ENCODE assay signal across 18 cellular contexts in the genomic region with DNA sequence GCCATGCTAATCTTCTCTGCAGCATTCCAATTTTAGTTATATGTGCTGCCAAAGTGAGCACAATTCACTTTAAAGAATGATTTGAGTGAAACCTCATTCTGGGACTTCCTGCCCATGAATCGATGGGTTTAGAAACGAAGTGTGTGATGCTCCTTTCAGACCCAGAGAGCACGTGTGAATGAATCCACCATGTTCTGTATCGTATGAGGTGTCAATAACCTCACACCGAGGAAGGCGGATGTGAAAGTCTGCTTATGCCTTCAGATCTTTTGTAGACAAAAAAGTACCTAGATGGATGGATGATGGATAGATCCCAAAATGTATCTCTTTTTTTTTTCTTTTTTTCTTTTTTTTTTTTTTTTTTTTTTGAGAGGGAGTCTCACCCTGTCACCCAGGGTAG. TPM values are rescaled to one million over a fixed set of nuclear protein-coding genes. Genes with fewer than 3 reads are reported as not detected.
DNase-seq lines count a peak whose midpoint lies in the region; ATAC-seq and TF ChIP-seq lines count a peak whose summit lies in the region.
"Had no signal": no experiment of that assay in that cellular context is flagged by ENCODE, and none has a peak within 500 bp of the region (broad histone marks: within the 10 kb centered on the region; RNA-seq: fewer than 3 reads in every experiment).

No MANE protein-coding gene starts in this region.

- peaks cover 35% of the 10 kb centered on the region for H3K27me3 ChIP-seq in A673 (replicated peaks; ENCODE audit: insufficient read depth, low read depth, low read length, poor library complexity)

- ATAC-seq in activated T-cell treated with anti-CD3 and anti-CD28 coated beads, Interleukin-2, amount 50 U/mL, for 4 hours = peak; percentile 33 to 44
- ATAC-seq in naive thymus-derived CD8-positive, alpha-beta T cell = no peak
- ATAC-seq: HCT116, left ventricle myocardium superior, Right ventricle myocardium inferior had no signal

- peaks cover 83% of the 10 kb centered on the region for H3K4me1 Mint-ChIP-seq in activated T-cell treated with anti-CD3 and anti-CD28 coated beads, Interleukin-2, amount 50 U/mL, for 4 hours (ENCODE audit: low read depth)
- H3K4me1 Mint-ChIP-seq in activated naive CD4-positive, alpha-beta T cell treated with anti-CD3 and anti-CD28 coated beads, Interleukin-2, amount 10 ng/mL, durations not matched to agents 7 days and 5 days = peaks cover 92% of the 10 kb centered on the region
- peaks cover 37 to 84% (median 78%) of the 10 kb centered on the region in 4 donors for H3K4me1 Mint-ChIP-seq in naive thymus-derived CD8-positive, alpha-beta T cell

- no peaks in the 10 kb centered on the region for H3K9me3 Mint-ChIP-seq in activated T-cell treated with anti-CD3 and anti-CD28 coated beads, Interleukin-2, amount 50 U/mL, for 4 hours
- H3K9me3 Mint-ChIP-seq in activated naive CD4-positive, alpha-beta T cell treated with anti-CD3 and anti-CD28 coated beads, Interleukin-2, amount 10 ng/mL, durations not matched to agents 7 days and 5 days = peaks cover 11% of the 10 kb centered on the region
- H3K9me3 Mint-ChIP-seq in naive thymus-derived CD8-positive, alpha-beta T cell = no peaks in the 10 kb centered on the region

- peak overlapping the region; percentile 81 for H3K27ac Mint-ChIP-seq in activated naive CD4-positive, alpha-beta T cell treated with anti-CD3 and anti-CD28 coated beads, Interleukin-2, amount 10 ng/mL, durations not matched to agents 7 days and 5 days
- H3K27ac Mint-ChIP-seq in naive thymus-derived CD8-positive, alpha-beta T cell = peak overlapping the region; percentile 56 to 99 (median 90)

- POLR2A ChIA-PET in naive thymus-derived CD8-positive, alpha-beta T cell (lab: Charles Lee) = interaction anchor here (0.7 to 22.4 kb wide), 2 partner anchors 9 to 15 kb away, joined by 4 to 273 read pairs; partner anchors contain the start of gene UBASH3A
- POLR2A ChIA-PET in A673 (lab: Charles Lee; ENCODE audit: low non-redundant PET) = no interaction called here

- CTCF ChIA-PET in activated naive CD4-positive, alpha-beta T cell treated with anti-CD3 and anti-CD28 coated beads, Interleukin-2, amount 10 ng/mL, durations not matched to agents 7 days and 5 days (lab: Charles Lee) = no interaction called here
- CTCF ChIA-PET in A673 (lab: Charles Lee) = no interaction called here

- in situ Hi-C loops in GM13976 (cut with MboI; ENCODE audit: low sequenced_read_pairs, unreplicated experiment) = no loop called here
- in situ Hi-C loops in KBM-7 (cut with MboI; ENCODE audit: low pct_unique_long_range_greater_than_20kb, low sequenced_read_pairs) = no loop called here

- peaks cover 49% of the 10 kb centered on the region for H3K36me3 Mint-ChIP-seq in activated T-cell treated with anti-CD3 and anti-CD28 coated beads, Interleukin-2, amount 50 U/mL, for 4 hours (ENCODE audit: insufficient read depth)
- peaks cover 88% of the 10 kb centered on the region for H3K36me3 Mint-ChIP-seq in activated naive CD4-positive, alpha-beta T cell treated with anti-CD3 and anti-CD28 coated beads, Interleukin-2, amount 10 ng/mL, durations not matched to agents 7 days and 5 days
- peaks cover 31 to 54% (median 47%) of the 10 kb centered on the region in 3 donors for H3K36me3 Mint-ChIP-seq in naive thymus-derived CD8-positive, alpha-beta T cell

- no TSS peak for BruUV-seq in A673 (replicated peaks; lab: Mats Ljungman, UMichigan)

- peaks cover 9% of the 10 kb centered on the region for H3K9me3 ChIP-seq in A673 (ENCODE audit: low read depth, low read length, poor library complexity, severe bottlenecking)

- H3K27ac ChIP-seq in A673 (ENCODE audit: low read depth, low read length, poor library complexity, severe bottlenecking) = no peak overlapping the region

- no peak overlapping the region for H3K4me3 Mint-ChIP-seq in activated T-cell treated with anti-CD3 and anti-CD28 coated beads, Interleukin-2, amount 50 U/mL, for 4 hours
- peak overlapping the region; percentile 30 for H3K4me3 Mint-ChIP-seq in activated naive CD4-positive, alpha-beta T cell treated with anti-CD3 and anti-CD28 coated beads, Interleukin-2, amount 10 ng/mL, durations not matched to agents 7 days and 5 days
- peak overlapping the region in 7 of 10 donors; percentile 7 to 72 (median 37) for H3K4me3 Mint-ChIP-seq in naive thymus-derived CD8-positive, alpha-beta T cell

- intact Hi-C loops in A673 (cut with micrococcal nuclease; ENCODE audit: unreplicated experiment) = no loop called here

- H3K4me1 ChIP-seq in A673 (ENCODE audit: insufficient read depth, low read length, poor library complexity, severe bottlenecking) = peaks cover 20% of the 10 kb centered on the region

- no peak for TF ChIP-seq CTCF in GM13976 (IDR thresholded peaks at IDR 0.05; ENCODE audit: borderline replicate concordance, control extremely low read depth, extremely low read depth, insufficient read depth, missing control alignments)
- no peak for TF ChIP-seq CTCF in A673 (conservative IDR thresholded peaks at IDR 0.05; ENCODE audit: low read depth, low read length)

- no peak for DNase-seq in activated T-cell treated with anti-CD3 and anti-CD28 coated beads, Interleukin-2, amount 50 U/mL, for 4 hours
- DNase-seq in activated T-cell treated with anti-CD3 and anti-CD28 coated beads for 4 hours = no peak
- peak; percentile 53 for DNase-seq in GM13976 (ENCODE audit: low spot score)
- DNase-seq in activated naive CD4-positive, alpha-beta T cell treated with anti-CD3 and anti-CD28 coated beads, Interleukin-2, amount 10 ng/mL, durations not matched to agents 7 days and 5 days = peak; percentile 58
- peak in 1 of 10 donors; percentile 22 for DNase-seq in naive thymus-derived CD8-positive, alpha-beta T cell
- no peak for DNase-seq in A673 (ENCODE audit: low spot score)
- DNase-seq in KBM-7 = no peak
- no peak for DNase-seq in amniotic stem cell (lab: John Stamatoyannopoulos, UW)
- DNase-seq: cerebellar nuclear complex, DMS79 treated with DMSO at 0.1 percent for 48 hours, left ventricle myocardium superior, NCI-H1092 treated with DMSO at 0.1 percent for 48 hours, NCI-H526 had no signal

- no peaks in the 10 kb centered on the region for H3K27me3 Mint-ChIP-seq in activated T-cell treated with anti-CD3 and anti-CD28 coated beads, Interleukin-2, amount 50 U/mL, for 4 hours (ENCODE audit: low read depth)
- H3K27me3 Mint-ChIP-seq in activated naive CD4-positive, alpha-beta T cell treated with anti-CD3 and anti-CD28 coated beads, Interleukin-2, amount 10 ng/mL, durations not matched to agents 7 days and 5 days = no peaks in the 10 kb centered on the region
- peaks cover 0 to 2% (median 0%) of the 10 kb centered on the region in 5 donors for H3K27me3 Mint-ChIP-seq in naive thymus-derived CD8-positive, alpha-beta T cell

- H3K4me3 ChIP-seq in A673 (ENCODE audit: low read depth, low read length, poor library complexity, severe bottlenecking) = no peak overlapping the region

- H3K36me3 ChIP-seq in A673 (ENCODE audit: insufficient read depth, low read length, poor library complexity, severe bottlenecking) = no peaks in the 10 kb centered on the region

RNA-seq across cellular contexts. Expression of gene UBASH3A, which starts 13.8 kb away (rescaled TPM):
- 10 to 100 TPM in 2 of 3 donors, 1 to 10 TPM in 1; 8.8 to 13.7 (median 11.3) TPM for total RNA-seq in activated T-cell treated with anti-CD3 and anti-CD28 coated beads, Interleukin-2, amount 50 U/mL, for 4 hours
- 10 to 100 TPM; 91.6 to 99.6 TPM for total RNA-seq in naive thymus-derived CD8-positive, alpha-beta T cell
- polyA plus RNA-seq in naive thymus-derived CD8-positive, alpha-beta T cell = 10 to 100 TPM; 32.8 to 75.3 (median 53.9) TPM
- total RNA-seq in A673 (2021) = not detected in 2 replicates
- total RNA-seq: left ventricle myocardium superior, Right ventricle myocardium inferior had no signal
- polyA plus RNA-seq: AG04450 had no signal

RNA-seq across cellular contexts. Expression of gene TMPRSS3, which starts 21.7 kb away (rescaled TPM):
- total RNA-seq in activated T-cell treated with anti-CD3 and anti-CD28 coated beads, Interleukin-2, amount 50 U/mL, for 4 hours = 1 to 10 TPM; 2.0 to 2.6 (median 2.1) TPM
- total RNA-seq in naive thymus-derived CD8-positive, alpha-beta T cell = 1 to 10 TPM; 2.2 to 2.9 TPM
- 1 to 10 TPM in 1 of 3 donors, under 1 TPM in 1, not detected in 1; 0.89 to 1.4 TPM for polyA plus RNA-seq in naive thymus-derived CD8-positive, alpha-beta T cell
- not detected in 2 replicates for total RNA-seq in A673 (2021)
- total RNA-seq: left ventricle myocardium superior, Right ventricle myocardium inferior, urinary bladder had no signal
- polyA plus RNA-seq: AG04450, urinary bladder had no signal

RNA-seq across cellular contexts. Expression of gene TFF1, which starts 51.2 kb away (rescaled TPM):
- under 1 TPM in 1 of 3 donors, not detected in 2; 0.82 TPM for total RNA-seq in activated T-cell treated with anti-CD3 and anti-CD28 coated beads, Interleukin-2, amount 50 U/mL, for 4 hours
- not detected for total RNA-seq in naive thymus-derived CD8-positive, alpha-beta T cell
- not detected for polyA plus RNA-seq in naive thymus-derived CD8-positive, alpha-beta T cell
- not detected in 2 replicates for total RNA-seq in A673 (2021)
- total RNA-seq: left ventricle myocardium superior, omental fat pad, Right ventricle myocardium inferior, urinary bladder had no signal
- polyA plus RNA-seq: AG04450, urinary bladder had no signal

Comparison
In these comparisons a context has a peak if more than half of its experiments do, and no peak if none do; other contexts are left out.
1. ATAC-seq: peak in activated T-cell treated with anti-CD3 and anti-CD28 coated beads, Interleukin-2, amount 50 U/mL, for 4 hours (2 of 2); none in naive thymus-derived CD8-positive, alpha-beta T cell (0 of 2).
2. DNase-seq: peak in GM13976 (single experiment) and activated naive CD4-positive, alpha-beta T cell treated with anti-CD3 and anti-CD28 coated beads, Interleukin-2, amount 10 ng/mL, durations not matched to agents 7 days and 5 days (single experiment); none in activated T-cell treated with anti-CD3 and anti-CD28 coated beads, Interleukin-2, amount 50 U/mL, for 4 hours (single experiment), activated T-cell treated with anti-CD3 and anti-CD28 coated beads for 4 hours (single experiment), A673 (single experiment), KBM-7 (single experiment) and amniotic stem cell (single experiment).